8 cellular contexts compared by ENCODE assay signal in the genomic region with DNA sequence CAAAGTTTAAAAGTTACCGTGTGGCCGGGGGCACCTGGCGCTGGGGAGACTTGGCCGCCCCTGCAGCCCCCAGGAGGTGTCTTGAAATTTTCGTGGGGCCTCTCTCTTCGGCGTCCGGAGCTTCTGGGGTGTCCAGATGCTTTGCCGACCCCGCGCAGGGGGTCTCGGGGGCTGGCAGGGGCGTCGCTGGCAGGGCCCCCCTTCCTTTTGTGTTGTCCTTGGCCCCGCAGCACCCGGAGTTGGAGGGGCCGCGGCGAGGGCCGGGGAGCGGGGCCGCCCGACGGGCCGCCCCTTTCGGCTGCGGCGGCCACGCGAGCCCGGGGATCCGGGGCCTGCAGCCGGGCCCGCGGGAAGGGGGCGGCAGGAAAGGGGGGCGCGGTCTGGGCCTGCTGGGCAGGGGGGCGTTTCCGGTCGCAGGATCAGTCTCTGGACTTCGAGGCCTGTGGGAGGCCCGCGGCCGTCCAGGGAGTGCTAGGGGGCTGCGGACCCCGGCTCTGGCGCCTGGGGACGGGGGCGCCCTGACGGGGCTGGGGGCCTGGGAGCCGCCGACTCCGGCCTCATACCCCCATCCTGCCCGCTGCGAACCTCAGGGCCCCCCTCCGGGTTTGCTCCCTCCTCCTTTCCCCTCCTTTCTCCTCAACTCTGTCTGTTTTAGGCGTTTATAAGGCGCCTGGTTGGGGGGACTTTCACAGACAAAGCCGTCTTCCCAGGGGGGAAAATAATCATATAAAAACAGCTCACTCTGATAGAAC. TPM values are rescaled to one million over a fixed set of nuclear protein-coding genes. Genes with fewer than 3 reads are reported as not detected.
A peak's percentile ranks its signal among the peaks of the same experiment; 100 is the strongest.
DNase-seq lines count a peak whose midpoint lies in the region; ATAC-seq and TF ChIP-seq lines count a peak whose summit lies in the region.

No MANE protein-coding gene starts in this region.

- TF ChIP-seq POLR2A in uterus (IDR thresholded peaks at IDR 0.05), result no peak

- no peaks in the 10 kb centered on the region for H3K27me3 ChIP-seq in SJCRH30
- H3K27me3 ChIP-seq in uterus, result no peaks in the 10 kb centered on the region

- no peaks in the 10 kb centered on the region for H3K27me3 Mint-ChIP-seq in mesothelial cell of epicardium (ENCODE audit: low read depth)

- H3K27ac Mint-ChIP-seq in mesothelial cell of epicardium, result peak overlapping the region; percentile 92

- peaks cover 6% of the 10 kb centered on the region for H3K36me3 Mint-ChIP-seq in mesothelial cell of epicardium

- peak; percentile 27 for DNase-seq in DMS 273 (lab: John Stamatoyannopoulos, UW; ENCODE audit: unreplicated experiment)
- DNase-seq in DMS 273 treated with DMSO at 0.1 percent for 48 hours (lab: John Stamatoyannopoulos, UW), result no peak
- DNase-seq in SJCRH30, result peak; percentile 33 to 38
- peak; percentile 76 for DNase-seq in ecto neural progenitor cell (ENCODE audit: low spot score)
- DNase-seq in mesothelial cell of epicardium (ENCODE audit: low spot score in 2 of 2, unreplicated experiment in 2 of 2), result peak; percentile 58 to 72
- peak in 1 of 2 donors; percentile 26 for DNase-seq in uterus
- no peak for DNase-seq in SW480 (ENCODE audit: low spot score)

- TF ChIP-seq CTCF in mesothelial cell of epicardium (IDR thresholded peaks at IDR 0.05; ENCODE audit: unreplicated experiment) (no peak), uterus (IDR thresholded peaks at IDR 0.05) (no peak)

- no peak for ATAC-seq in GM21576 (IDR thresholded peaks at IDR 0.05; ENCODE audit: unreplicated experiment)

- intact Hi-C loops in uterus (cut with DNase I; ENCODE audit: low total_unique reads), result loop anchor here (10.0 kb wide), 1 partner anchor 73 kb away; no protein-coding TSS in a partner anchor

- H3K36me3 ChIP-seq in SJCRH30 (0 out of 2 replicates have a peak, but pooled peaks cover 2% of the 10 kb centered on the region), uterus (no peaks in the 10 kb centered on the region)

- no peaks in the 10 kb centered on the region for H3K9me3 Mint-ChIP-seq in mesothelial cell of epicardium

- peak overlapping the region; percentile 85 for H3K4me3 Mint-ChIP-seq in mesothelial cell of epicardium

- no peaks in the 10 kb centered on the region for H3K9me3 ChIP-seq in SJCRH30 (replicated peaks)
- H3K9me3 ChIP-seq in uterus, result no peaks in the 10 kb centered on the region

- H3K4me1 Mint-ChIP-seq in mesothelial cell of epicardium, result peaks cover 27% of the 10 kb centered on the region

- H3K27ac ChIP-seq in SJCRH30, result peak overlapping the region; percentile 58; the same call in 1 of the 2 replicates
- H3K27ac ChIP-seq in uterus, result peak overlapping the region; percentile 87 to 92

- H3K4me1 ChIP-seq in SJCRH30 (no peaks in the 10 kb centered on the region), uterus (no peaks in the 10 kb centered on the region)

- H3K4me3 ChIP-seq in SJCRH30 (peak overlapping the region; percentile 85), uterus (peak overlapping the region; percentile 63 to 67)

RNA-seq across cellular contexts. Expression of a gene that starts 0.9 kb away (rescaled TPM):
- 26.9 and 27.7 TPM in 2 replicates for total RNA-seq in SJCRH30 (2014; rRNA removed; shearing (Covaris generic))
- total RNA-seq in mesothelial cell of epicardium (85.5 to 86.8 TPM (median 85.6 TPM) in 3 replicates), uterus (10 to 100 TPM; 14.1 to 74.1 (median 28.2) TPM)

RNA-seq across cellular contexts. Expression of a gene that starts 16.2 kb away (rescaled TPM):
- 55.4 and 56.5 TPM in 2 replicates for total RNA-seq in SJCRH30 (2014; rRNA removed; shearing (Covaris generic))
- total RNA-seq in mesothelial cell of epicardium (47.6 to 51.3 TPM (median 49.3 TPM) in 3 replicates), uterus (10 to 100 TPM; 18.7 to 38.7 (median 35.6) TPM)

Comparison
In these comparisons a context has a peak if more than half of its experiments do, and no peak if none do; other contexts are left out.
1. DNase-seq: peak in DMS 273 (single experiment), SJCRH30 (2 of 2), ecto neural progenitor cell (single experiment) and mesothelial cell of epicardium (2 of 2); none in DMS 273 treated with DMSO at 0.1 percent for 48 hours (single experiment) and SW480 (single experiment).